In the genomic region with DNA sequence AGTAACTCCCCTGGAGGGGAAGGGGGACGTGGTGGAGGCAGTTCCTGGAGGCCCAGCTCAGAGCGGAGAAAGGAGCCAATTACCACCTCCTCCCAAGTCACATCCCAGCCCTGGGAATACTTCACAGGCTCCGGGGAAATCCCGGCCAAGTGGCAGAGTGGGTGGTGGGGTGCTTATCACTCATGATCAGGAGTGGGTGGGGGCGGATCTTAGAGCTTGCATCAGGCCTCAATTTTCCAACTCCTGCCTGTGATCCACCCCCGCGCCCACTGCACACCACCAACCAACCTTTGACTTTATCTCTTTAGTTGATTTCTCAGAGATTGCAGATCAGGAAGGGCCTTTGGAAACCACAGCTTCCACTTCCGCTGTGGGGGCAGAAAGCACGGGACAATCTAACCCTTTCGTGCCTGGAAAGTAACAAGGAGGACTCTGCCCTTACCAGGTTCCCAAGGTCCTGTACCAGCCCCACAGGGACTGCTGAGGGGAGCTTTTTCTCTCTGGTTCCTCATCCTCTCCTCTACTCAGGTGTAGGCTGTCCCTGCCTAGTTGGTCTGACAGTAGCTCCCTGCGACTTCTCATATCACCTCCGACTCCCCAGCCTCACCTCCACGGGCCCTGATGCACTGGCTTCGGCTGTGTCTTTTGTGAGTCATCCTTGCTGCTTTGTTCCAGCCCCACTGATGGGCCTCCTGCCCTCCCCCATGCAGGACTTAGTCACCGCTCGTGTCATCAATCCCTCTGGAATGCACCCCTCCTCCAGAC, we compare ENCODE assay signal across 8 cellular contexts. TPM values are rescaled to one million over a fixed set of nuclear protein-coding genes. Genes with fewer than 3 reads are reported as not detected.
DNase-seq lines count a peak whose midpoint lies in the region; ATAC-seq and TF ChIP-seq lines count a peak whose summit lies in the region.

No MANE protein-coding gene starts in this region.

- TSS peak; percentile 78 for BruUV-seq in A673 (replicated peaks; lab: Mats Ljungman, UMichigan)

- peak overlapping the region; percentile 52 for H3K27ac ChIP-seq in A673 (ENCODE audit: low read depth, low read length, poor library complexity, severe bottlenecking)
- peak overlapping the region; percentile 82; the same call in 1 of the 2 replicates for H3K27ac ChIP-seq in HUES6 (ENCODE audit: low read depth, low read length)
- peak overlapping the region; percentile 39 for H3K27ac ChIP-seq in colonic mucosa
- H3K27ac ChIP-seq in lower lobe of right lung = peak overlapping the region; percentile 2

- H3K36me3 Mint-ChIP-seq in activated CD4-positive, alpha-beta T cell treated with anti-CD3 and anti-CD28 coated beads for 36 hours (ENCODE audit: low read depth) = peaks cover 6% of the 10 kb centered on the region

- intact Hi-C loops in A673 (cut with micrococcal nuclease; ENCODE audit: unreplicated experiment) = no loop called here
- intact Hi-C loops in activated CD4-positive, alpha-beta T cell treated with anti-CD3 and anti-CD28 coated beads for 36 hours (cut with DNase I, micrococcal nuclease) = loop anchor here (1.0 to 5.0 kb wide), 9 partner anchors 19 to 433 kb away; a partner anchor contains a TSS
- intact Hi-C loops in colonic mucosa (cut with DNase I) = no loop called here
- intact Hi-C loops in lower lobe of right lung (cut with DNase I) = no loop called here

- H3K27me3 Mint-ChIP-seq in activated CD4-positive, alpha-beta T cell treated with anti-CD3 and anti-CD28 coated beads for 36 hours = no peaks in the 10 kb centered on the region

- peaks cover 86% of the 10 kb centered on the region for H3K4me1 Mint-ChIP-seq in activated CD4-positive, alpha-beta T cell treated with anti-CD3 and anti-CD28 coated beads for 36 hours

- H3K4me1 ChIP-seq in A673 (ENCODE audit: insufficient read depth, low read length, poor library complexity, severe bottlenecking) (peaks cover 24% of the 10 kb centered on the region), HUES6 (ENCODE audit: control insufficient read depth, insufficient read depth, low read length) (peaks cover 45% of the 10 kb centered on the region), colonic mucosa (no peaks in the 10 kb centered on the region), lower lobe of right lung (peaks cover 22% of the 10 kb centered on the region)

- TF ChIP-seq CTCF in A673 (conservative IDR thresholded peaks at IDR 0.05; ENCODE audit: low read depth, low read length) = no peak
- TF ChIP-seq CTCF in colonic mucosa (IDR thresholded peaks at IDR 0.05) = no peak
- no peak for TF ChIP-seq CTCF in lower lobe of right lung (IDR thresholded peaks at IDR 0.05)

- H3K36me3 ChIP-seq in A673 (ENCODE audit: insufficient read depth, low read length, poor library complexity, severe bottlenecking) (no peaks in the 10 kb centered on the region), HUES6 (ENCODE audit: control insufficient read depth, insufficient read depth, low read length) (no peaks in the 10 kb centered on the region), colonic mucosa (no peaks in the 10 kb centered on the region), lower lobe of right lung (no peaks in the 10 kb centered on the region)

- H3K4me3 Mint-ChIP-seq in activated CD4-positive, alpha-beta T cell treated with anti-CD3 and anti-CD28 coated beads for 36 hours = peak overlapping the region; percentile 63

- H3K9ac ChIP-seq in HUES6 (ENCODE audit: low read length) (peak overlapping the region; percentile 94), colonic mucosa (ENCODE audit: low read depth in 2 of 2, low read length in 2 of 2) (peak overlapping the region in 1 of 2 donors; percentile 28)

- peak; percentile 75 for ATAC-seq in activated CD4-positive, alpha-beta T cell treated with anti-CD3 and anti-CD28 coated beads for 36 hours
- peak; percentile 71 to 73 for ATAC-seq in lower lobe of right lung
- no peak for ATAC-seq in HG02852 (IDR thresholded peaks at IDR 0.05; ENCODE audit: unreplicated experiment)
- ATAC-seq in HG03439 (IDR thresholded peaks at IDR 0.05; ENCODE audit: unreplicated experiment) = no peak

- DNase-seq in A673 (ENCODE audit: low spot score) (peak; percentile 75), colonic mucosa (no peak), lower lobe of right lung (peak; percentile 62)
- DNase-seq in activated CD4-positive, alpha-beta T cell treated with anti-CD3 and anti-CD28 coated beads for 36 hours = peak; percentile 90
- peak; percentile 53 for DNase-seq in stimulated activated CD8-positive, alpha-beta memory T cell treated with anti-CD3 and anti-CD28 coated beads, Interleukin-12 subunit alpha, Interleukin-12 subunit beta, amount 100 ng/mL, for 24 hours (ENCODE audit: extremely low read depth)

- H3K9me3 ChIP-seq in A673 (ENCODE audit: low read depth, low read length, poor library complexity, severe bottlenecking) (no peaks in the 10 kb centered on the region), HUES6 (ENCODE audit: control insufficient read depth, insufficient read depth, low read depth, low read length) (no peaks in the 10 kb centered on the region), colonic mucosa (no peaks in the 10 kb centered on the region), lower lobe of right lung (no peaks in the 10 kb centered on the region)

- H3K27me3 ChIP-seq in A673 (replicated peaks; ENCODE audit: insufficient read depth, low read depth, low read length, poor library complexity) (no peaks in the 10 kb centered on the region), HUES6 (ENCODE audit: control insufficient read depth, insufficient read depth, low read length) (no peaks in the 10 kb centered on the region), colonic mucosa (no peaks in the 10 kb centered on the region), lower lobe of right lung (ENCODE audit: low read depth) (no peaks in the 10 kb centered on the region)

- peak overlapping the region; percentile 98 for H3K27ac Mint-ChIP-seq in activated CD4-positive, alpha-beta T cell treated with anti-CD3 and anti-CD28 coated beads for 36 hours

- CTCF ChIA-PET in A673 (lab: Charles Lee) = no interaction called here
- CTCF ChIA-PET in activated CD4-positive, alpha-beta T cell treated with anti-CD3 and anti-CD28 coated beads for 36 hours (lab: Charles Lee) = interaction anchor here (0.6 to 3.2 kb wide), 20 partner anchors 10 to 251 kb away, joined by 3 to 17 read pairs (median 4); a partner anchor contains a TSS

- POLR2A ChIA-PET in A673 (lab: Charles Lee; ENCODE audit: low non-redundant PET) = interaction anchor here (0.6 to 0.7 kb wide), 2 partner anchors 10 to 38 kb away, joined by 3 read pairs; no protein-coding TSS in a partner anchor
- POLR2A ChIA-PET in activated CD4-positive, alpha-beta T cell treated with anti-CD3 and anti-CD28 coated beads for 36 hours (lab: Charles Lee) = interaction anchor here (0.6 to 2.7 kb wide), 18 partner anchors 12 to 277 kb away, joined by 3 to 20 read pairs (median 4); a partner anchor contains a TSS

- H3K4me3 ChIP-seq in A673 (ENCODE audit: low read depth, low read length, poor library complexity, severe bottlenecking) = no peak overlapping the region
- H3K4me3 ChIP-seq in HUES6 (ENCODE audit: low read depth, low read length) = peak overlapping the region; percentile 24; the same call in 1 of the 2 replicates
- no peak overlapping the region for H3K4me3 ChIP-seq in colonic mucosa
- H3K4me3 ChIP-seq in lower lobe of right lung = peak overlapping the region; percentile 5

- H3K9me3 Mint-ChIP-seq in activated CD4-positive, alpha-beta T cell treated with anti-CD3 and anti-CD28 coated beads for 36 hours (ENCODE audit: low read depth) = peaks cover 6% of the 10 kb centered on the region

RNA-seq across cellular contexts. Expression of a gene that starts 24.9 kb away (rescaled TPM):
- total RNA-seq in A673 (2021) (33.5 and 34.6 TPM in 2 replicates), colonic mucosa (10 to 100 TPM; 47.2 to 92.8 TPM), lower lobe of right lung (18.0 TPM)
- 100 to 1,000 TPM; 196 to 221 TPM for total RNA-seq in activated CD4-positive, alpha-beta T cell treated with anti-CD3 and anti-CD28 coated beads for 36 hours

RNA-seq across cellular contexts. Expression of a gene that starts 26.8 kb away (rescaled TPM):
- 116 and 120 TPM in 2 replicates for total RNA-seq in A673 (2021)
- total RNA-seq in activated CD4-positive, alpha-beta T cell treated with anti-CD3 and anti-CD28 coated beads for 36 hours = 100 to 1,000 TPM; 155 to 188 TPM
- 100 to 1,000 TPM; 130 to 158 TPM for total RNA-seq in colonic mucosa
- total RNA-seq in lower lobe of right lung = 151 TPM

RNA-seq across cellular contexts. Expression of a gene that starts 49.1 kb away (rescaled TPM):
- total RNA-seq in A673 (2021) = 1,864 and 1,936 TPM in 2 replicates
- 1,000 to 10,000 TPM; 1,569 to 1,746 TPM for total RNA-seq in activated CD4-positive, alpha-beta T cell treated with anti-CD3 and anti-CD28 coated beads for 36 hours
- total RNA-seq in colonic mucosa = 100 to 1,000 TPM; 213 to 605 TPM
- 292 TPM for total RNA-seq in lower lobe of right lung

RNA-seq across cellular contexts. Expression of a gene that starts 52.2 kb away (rescaled TPM):
- total RNA-seq in A673 (2021) = 52.9 and 53.4 TPM in 2 replicates
- total RNA-seq in activated CD4-positive, alpha-beta T cell treated with anti-CD3 and anti-CD28 coated beads for 36 hours = 100 to 1,000 TPM in 1 of 2 experiments, 10 to 100 TPM in 1; 92.0 to 101 TPM
- 10 to 100 TPM; 14.0 to 59.0 TPM for total RNA-seq in colonic mucosa
- 24.5 TPM for total RNA-seq in lower lobe of right lung

Comparison
In these comparisons a context has a peak if more than half of its experiments do, and no peak if none do; other contexts are left out.
1. H3K27ac ChIP-seq: peak in every context shown above with its lines; median percentile 82 in HUES6; 52 in A673; 39 in colonic mucosa; 2 in lower lobe of right lung.
2. H3K4me3 ChIP-seq: peak in HUES6 (single experiment) and lower lobe of right lung (single experiment); none in A673 (single experiment) and colonic mucosa (single experiment).
3. ATAC-seq: peak in activated CD4-positive, alpha-beta T cell treated with anti-CD3 and anti-CD28 coated beads for 36 hours (single experiment) and lower lobe of right lung (2 of 2); none in HG02852 (single experiment) and HG03439 (single experiment).
4. intact Hi-C loops: an anchor here in activated CD4-positive, alpha-beta T cell treated with anti-CD3 and anti-CD28 coated beads for 36 hours (1.0 to 5.0 kb wide); none called in A673, colonic mucosa and lower lobe of right lung.